ENCODE assay signal across 14 cellular contexts in the genomic region with DNA sequence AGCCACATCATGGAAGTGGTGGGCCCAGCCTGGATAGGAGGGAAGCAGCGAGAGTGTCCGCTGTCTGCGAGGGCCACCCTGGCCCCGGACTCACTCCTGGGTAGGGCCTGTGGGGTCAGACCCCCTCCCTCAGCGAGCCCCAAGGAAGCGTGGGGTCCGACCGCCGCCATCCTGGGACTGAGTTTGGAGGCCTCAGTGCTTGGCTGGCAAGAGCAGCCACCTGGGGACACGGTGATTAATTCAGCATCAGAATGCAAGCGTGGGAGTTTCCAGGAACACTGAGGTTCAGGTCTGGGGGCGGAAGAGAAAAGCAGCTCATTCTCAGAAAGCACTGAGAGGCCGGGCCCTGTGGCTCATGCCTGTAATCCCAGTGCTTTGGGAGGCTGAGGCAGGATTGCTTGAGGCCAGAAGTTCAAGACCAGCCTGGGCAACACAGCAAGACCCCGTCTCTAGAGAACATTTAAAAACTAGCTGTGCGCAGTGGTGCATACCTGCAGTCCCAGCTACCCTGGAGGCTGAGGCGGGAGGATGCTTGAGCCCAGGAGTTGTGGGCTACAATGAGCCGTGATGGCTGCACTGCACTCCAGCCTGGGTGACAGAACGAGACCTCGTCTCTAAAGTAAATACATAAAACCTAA. TPM values are rescaled to one million over a fixed set of nuclear protein-coding genes. Genes with fewer than 3 reads are reported as not detected.
DNase-seq lines count a peak whose midpoint lies in the region; ATAC-seq, FAIRE-seq and TF ChIP-seq lines count a peak whose summit lies in the region.
"Had no signal": no experiment of that assay in that cellular context is flagged by ENCODE, and none has a peak within 500 bp of the region (broad histone marks: within the 10 kb centered on the region; RNA-seq: fewer than 3 reads in every experiment).

No MANE protein-coding gene starts in this region.

- TF ChIP-seq POLR2A in adrenal gland (IDR thresholded peaks at IDR 0.05): no peak

- POLR2A ChIA-PET in activated CD4-positive, alpha-beta memory T cell treated with anti-CD3 and anti-CD28 coated beads for 36 hours (lab: Charles Lee): interaction anchor here (0.6 to 3.1 kb wide), 9 partner anchors 13 to 423 kb away, joined by 3 to 9 read pairs (median 4); partner anchors contain the start of gene CAMSAP1

- peak overlapping the region; percentile 58 for H3K4me3 Mint-ChIP-seq in activated CD4-positive, alpha-beta memory T cell treated with anti-CD3 and anti-CD28 coated beads for 36 hours
- H3K4me3 Mint-ChIP-seq in glutamatergic neuron (ENCODE audit: unreplicated experiment): no peak overlapping the region

- peaks cover 34% of the 10 kb centered on the region for H3K4me1 Mint-ChIP-seq in activated CD4-positive, alpha-beta memory T cell treated with anti-CD3 and anti-CD28 coated beads for 36 hours (ENCODE audit: low read depth)
- peaks cover 2% of the 10 kb centered on the region for H3K4me1 Mint-ChIP-seq in glutamatergic neuron (ENCODE audit: low read depth, unreplicated experiment)

- no peak overlapping the region for H3K27ac ChIP-seq in adrenal gland
- H3K27ac ChIP-seq: ovary had no signal

- no peaks in the 10 kb centered on the region for H3K27me3 ChIP-seq in adrenal gland
- H3K27me3 ChIP-seq: ovary had no signal

- CTCF ChIA-PET in activated CD4-positive, alpha-beta memory T cell treated with anti-CD3 and anti-CD28 coated beads for 36 hours (lab: Charles Lee): interaction anchor here (0.8 to 2.8 kb wide), 4 partner anchors 9 to 169 kb away, joined by 3 to 16 read pairs (median 3); no protein-coding TSS in a partner anchor

- no peak for ATAC-seq in GM18907 (IDR thresholded peaks at IDR 0.05; ENCODE audit: unreplicated experiment)
- ATAC-seq: left colon, Panc1 had no signal

- 90 to 97% (median 95%) methylated on average over 17 to 19 of the region's 19 CpGs for WGBS in adrenal gland, 4 donors

- DNase-seq in GM18507 (ENCODE audit: extremely low spot score, insufficient read length, low read depth) (no peak), choroid plexus epithelial cell (ENCODE audit: low read depth) (peak; percentile 22), glutamatergic neuron (no peak), NCI-H524 treated with DMSO at 0.1 percent for 48 hours (lab: John Stamatoyannopoulos, UW) (no peak), adrenal gland (no peak)
- DNase-seq in activated CD4-positive, alpha-beta memory T cell treated with anti-CD3 and anti-CD28 coated beads for 36 hours: peak; percentile 95
- peak; percentile 58 to 69 for DNase-seq in stimulated activated CD4-positive, alpha-beta T cell treated with anti-CD3 and anti-CD28 coated beads, Interleukin-4, amount 100 ng/mL, for 4 hours
- DNase-seq: left colon, NCI-H2029, ovary, substantia nigra had no signal

- peaks cover 0 to 3% of the 10 kb centered on the region in 2 donors for H3K36me3 ChIP-seq in adrenal gland (replicated peaks in 1 of 2)
- H3K36me3 ChIP-seq: ovary had no signal

- TF ChIP-seq CTCF in choroid plexus epithelial cell (conservative IDR thresholded peaks at IDR 0.05; ENCODE audit: low read depth, low read length) (no peak), glutamatergic neuron (IDR thresholded peaks at IDR 0.05; ENCODE audit: partially characterized antibody, unreplicated experiment) (no peak), adrenal gland (IDR thresholded peaks at IDR 0.05) (no peak)

- H3K36me3 Mint-ChIP-seq in activated CD4-positive, alpha-beta memory T cell treated with anti-CD3 and anti-CD28 coated beads for 36 hours: peaks cover 17% of the 10 kb centered on the region
- H3K36me3 Mint-ChIP-seq in glutamatergic neuron (ENCODE audit: unreplicated experiment): no peaks in the 10 kb centered on the region

- no peaks in the 10 kb centered on the region for H3K9me3 ChIP-seq in adrenal gland (replicated peaks in 1 of 3)
- H3K9me3 ChIP-seq: ovary had no signal

- H3K27me3 Mint-ChIP-seq in activated CD4-positive, alpha-beta memory T cell treated with anti-CD3 and anti-CD28 coated beads for 36 hours: no peaks in the 10 kb centered on the region
- peaks cover 6% of the 10 kb centered on the region for H3K27me3 Mint-ChIP-seq in glutamatergic neuron (ENCODE audit: unreplicated experiment)

- no peaks in the 10 kb centered on the region for H3K9me3 Mint-ChIP-seq in activated CD4-positive, alpha-beta memory T cell treated with anti-CD3 and anti-CD28 coated beads for 36 hours
- peaks cover 4% of the 10 kb centered on the region for H3K9me3 Mint-ChIP-seq in glutamatergic neuron (ENCODE audit: unreplicated experiment)

- peak overlapping the region; percentile 93 for H3K27ac Mint-ChIP-seq in activated CD4-positive, alpha-beta memory T cell treated with anti-CD3 and anti-CD28 coated beads for 36 hours
- H3K27ac Mint-ChIP-seq in glutamatergic neuron (ENCODE audit: unreplicated experiment): no peak overlapping the region

- intact Hi-C loops in activated CD4-positive, alpha-beta memory T cell treated with anti-CD3 and anti-CD28 coated beads for 36 hours (cut with micrococcal nuclease): loop anchor here (1.0 to 2.0 kb wide), 4 partner anchors 14 to 62 kb away; partner anchors contain the start of gene UBAC1
- intact Hi-C loops in adrenal gland (cut with DNase I): no loop called here

- peak; percentile 60 for FAIRE-seq in GM18507 (lab: Jason Lieb, UNC)
- FAIRE-seq: TTC549 had no signal

- H3K4me1 ChIP-seq in adrenal gland (replicated peaks in 1 of 2): no peaks in the 10 kb centered on the region

- H3K4me3 ChIP-seq in choroid plexus epithelial cell (ENCODE audit: low read depth, low read length) (no peak overlapping the region), adrenal gland (no peak overlapping the region)
- H3K4me3 ChIP-seq: ovary had no signal

RNA-seq across cellular contexts. Expression of gene CAMSAP1, which starts 18.3 kb away (rescaled TPM):
- total RNA-seq in activated CD4-positive, alpha-beta memory T cell treated with anti-CD3 and anti-CD28 coated beads for 36 hours: 10 to 100 TPM; 43.2 to 46.0 TPM
- 150 TPM for total RNA-seq in glutamatergic neuron (ENCODE audit: unreplicated experiment)
- total RNA-seq in adrenal gland: 100 to 1,000 TPM in 1 of 8 donors, 10 to 100 TPM in 7; 25.7 to 108 (median 30.6) TPM
- 10 to 100 TPM in 1 of 3 donors, 1 to 10 TPM in 2; 4.6 to 17.9 (median 8.8) TPM for polyA plus RNA-seq in adrenal gland

RNA-seq across cellular contexts. Expression of gene UBAC1, which starts 35.6 kb away (rescaled TPM):
- total RNA-seq in activated CD4-positive, alpha-beta memory T cell treated with anti-CD3 and anti-CD28 coated beads for 36 hours: 10 to 100 TPM; 41.3 to 42.0 TPM
- total RNA-seq in glutamatergic neuron (ENCODE audit: unreplicated experiment) (48.4 TPM), adrenal gland (10 to 100 TPM; 25.5 to 51.8 (median 37.9) TPM)
- polyA plus RNA-seq in adrenal gland: 10 to 100 TPM; 20.2 to 63.3 (median 60.5) TPM

Comparison
In these comparisons a context has a peak if more than half of its experiments do, and no peak if none do; other contexts are left out.
1. DNase-seq: peak in activated CD4-positive, alpha-beta memory T cell treated with anti-CD3 and anti-CD28 coated beads for 36 hours (single experiment), choroid plexus epithelial cell (single experiment) and stimulated activated CD4-positive, alpha-beta T cell treated with anti-CD3 and anti-CD28 coated beads, Interleukin-4, amount 100 ng/mL, for 4 hours (2 of 2); none in GM18507 (single experiment), glutamatergic neuron (single experiment), NCI-H524 treated with DMSO at 0.1 percent for 48 hours (single experiment) and adrenal gland (0 of 7).